In the genomic region with DNA sequence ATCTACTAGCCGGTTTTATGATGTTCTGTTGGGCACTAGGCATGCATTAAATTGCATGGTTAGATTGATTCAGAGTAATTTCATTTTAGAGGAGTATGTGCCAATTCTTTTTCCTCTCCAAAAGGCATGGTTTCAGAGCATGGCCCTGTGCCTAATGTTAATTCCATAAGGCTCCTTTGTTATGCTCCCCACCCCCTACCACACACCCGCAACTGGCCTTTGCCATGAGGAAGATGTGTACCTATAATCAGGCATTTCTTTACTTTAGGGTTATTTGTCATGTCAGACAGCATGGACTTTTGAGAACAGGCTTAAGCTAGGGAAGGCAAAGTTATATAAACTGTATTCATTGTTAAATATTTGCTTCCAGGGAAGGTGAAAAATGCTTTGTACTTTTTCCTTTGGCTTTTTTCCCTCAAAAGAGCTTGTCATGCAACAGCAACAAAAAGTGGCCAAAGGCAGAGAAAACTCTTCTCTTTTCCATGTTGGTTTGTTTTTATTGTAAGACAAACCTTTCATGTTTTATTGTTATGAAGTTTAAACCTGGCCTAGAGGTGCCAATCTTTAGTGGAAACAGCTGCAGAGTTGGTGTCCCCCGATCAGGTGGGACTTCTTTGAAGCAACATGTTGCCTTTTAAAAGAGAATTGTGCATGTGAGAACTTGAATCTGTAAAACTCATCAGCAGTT, we compare ENCODE assay signal across 2 cellular contexts.
TF ChIP-seq lines count a peak whose summit lies in the region.

No MANE protein-coding gene starts in this region.

TF ChIP-seq in SK-N-SH treated with all-trans-retinoic acid at 6 μM for 48 hours, 23 proteins besides CTCF, POLR2A, EP300 and RAD21:
- TF ChIP-seq, protein P1, sequence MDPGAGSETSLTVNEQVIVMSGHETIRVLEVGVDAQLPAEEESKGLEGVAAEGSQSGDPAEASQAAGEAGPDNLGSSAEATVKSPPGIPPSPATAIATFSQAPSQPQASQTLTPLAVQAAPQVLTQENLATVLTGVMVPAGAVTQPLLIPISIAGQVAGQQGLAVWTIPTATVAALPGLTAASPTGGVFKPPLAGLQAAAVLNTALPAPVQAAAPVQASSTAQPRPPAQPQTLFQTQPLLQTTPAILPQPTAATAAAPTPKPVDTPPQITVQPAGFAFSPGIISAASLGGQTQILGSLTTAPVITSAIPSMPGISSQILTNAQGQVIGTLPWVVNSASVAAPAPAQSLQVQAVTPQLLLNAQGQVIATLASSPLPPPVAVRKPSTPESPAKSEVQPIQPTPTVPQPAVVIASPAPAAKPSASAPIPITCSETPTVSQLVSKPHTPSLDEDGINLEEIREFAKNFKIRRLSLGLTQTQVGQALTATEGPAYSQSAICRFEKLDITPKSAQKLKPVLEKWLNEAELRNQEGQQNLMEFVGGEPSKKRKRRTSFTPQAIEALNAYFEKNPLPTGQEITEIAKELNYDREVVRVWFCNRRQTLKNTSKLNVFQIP (CRISPR knock-in tag; IDR thresholded peaks at IDR 0.05; ENCODE audit: borderline replicate concordance, low read depth): no peak
- peak; percentile 51 for TF ChIP-seq ISL1 (CRISPR knock-in tag; IDR thresholded peaks at IDR 0.05)

TF ChIP-seq in SK-N-SH, 30 proteins besides CTCF, POLR2A, EP300 and RAD21 (continued from another document):
- TF ChIP-seq, protein P2, sequence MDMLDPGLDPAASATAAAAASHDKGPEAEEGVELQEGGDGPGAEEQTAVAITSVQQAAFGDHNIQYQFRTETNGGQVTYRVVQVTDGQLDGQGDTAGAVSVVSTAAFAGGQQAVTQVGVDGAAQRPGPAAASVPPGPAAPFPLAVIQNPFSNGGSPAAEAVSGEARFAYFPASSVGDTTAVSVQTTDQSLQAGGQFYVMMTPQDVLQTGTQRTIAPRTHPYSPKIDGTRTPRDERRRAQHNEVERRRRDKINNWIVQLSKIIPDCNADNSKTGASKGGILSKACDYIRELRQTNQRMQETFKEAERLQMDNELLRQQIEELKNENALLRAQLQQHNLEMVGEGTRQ (IDR thresholded peaks at IDR 0.05; ENCODE audit: borderline replicate concordance, low read depth, low read length): no peak
- TF ChIP-seq SMC3 (IDR thresholded peaks at IDR 0.05; ENCODE audit: low read depth, low read length): no peak
- no peak for TF ChIP-seq FOXJ3 (CRISPR knock-in tag; IDR thresholded peaks at IDR 0.05)
- no peak for TF ChIP-seq NRF1 (IDR thresholded peaks at IDR 0.05; ENCODE audit: low read depth, low read length)
- TF ChIP-seq, protein P3, sequence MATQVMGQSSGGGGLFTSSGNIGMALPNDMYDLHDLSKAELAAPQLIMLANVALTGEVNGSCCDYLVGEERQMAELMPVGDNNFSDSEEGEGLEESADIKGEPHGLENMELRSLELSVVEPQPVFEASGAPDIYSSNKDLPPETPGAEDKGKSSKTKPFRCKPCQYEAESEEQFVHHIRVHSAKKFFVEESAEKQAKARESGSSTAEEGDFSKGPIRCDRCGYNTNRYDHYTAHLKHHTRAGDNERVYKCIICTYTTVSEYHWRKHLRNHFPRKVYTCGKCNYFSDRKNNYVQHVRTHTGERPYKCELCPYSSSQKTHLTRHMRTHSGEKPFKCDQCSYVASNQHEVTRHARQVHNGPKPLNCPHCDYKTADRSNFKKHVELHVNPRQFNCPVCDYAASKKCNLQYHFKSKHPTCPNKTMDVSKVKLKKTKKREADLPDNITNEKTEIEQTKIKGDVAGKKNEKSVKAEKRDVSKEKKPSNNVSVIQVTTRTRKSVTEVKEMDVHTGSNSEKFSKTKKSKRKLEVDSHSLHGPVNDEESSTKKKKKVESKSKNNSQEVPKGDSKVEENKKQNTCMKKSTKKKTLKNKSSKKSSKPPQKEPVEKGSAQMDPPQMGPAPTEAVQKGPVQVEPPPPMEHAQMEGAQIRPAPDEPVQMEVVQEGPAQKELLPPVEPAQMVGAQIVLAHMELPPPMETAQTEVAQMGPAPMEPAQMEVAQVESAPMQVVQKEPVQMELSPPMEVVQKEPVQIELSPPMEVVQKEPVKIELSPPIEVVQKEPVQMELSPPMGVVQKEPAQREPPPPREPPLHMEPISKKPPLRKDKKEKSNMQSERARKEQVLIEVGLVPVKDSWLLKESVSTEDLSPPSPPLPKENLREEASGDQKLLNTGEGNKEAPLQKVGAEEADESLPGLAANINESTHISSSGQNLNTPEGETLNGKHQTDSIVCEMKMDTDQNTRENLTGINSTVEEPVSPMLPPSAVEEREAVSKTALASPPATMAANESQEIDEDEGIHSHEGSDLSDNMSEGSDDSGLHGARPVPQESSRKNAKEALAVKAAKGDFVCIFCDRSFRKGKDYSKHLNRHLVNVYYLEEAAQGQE (IDR thresholded peaks at IDR 0.05; ENCODE audit: low read depth, low read length): no peak
- TF ChIP-seq RXRA (IDR thresholded peaks at IDR 0.05; ENCODE audit: borderline replicate concordance, low read depth): no peak
